ENCODE assay signal across 1 cellular context in the genomic region with DNA sequence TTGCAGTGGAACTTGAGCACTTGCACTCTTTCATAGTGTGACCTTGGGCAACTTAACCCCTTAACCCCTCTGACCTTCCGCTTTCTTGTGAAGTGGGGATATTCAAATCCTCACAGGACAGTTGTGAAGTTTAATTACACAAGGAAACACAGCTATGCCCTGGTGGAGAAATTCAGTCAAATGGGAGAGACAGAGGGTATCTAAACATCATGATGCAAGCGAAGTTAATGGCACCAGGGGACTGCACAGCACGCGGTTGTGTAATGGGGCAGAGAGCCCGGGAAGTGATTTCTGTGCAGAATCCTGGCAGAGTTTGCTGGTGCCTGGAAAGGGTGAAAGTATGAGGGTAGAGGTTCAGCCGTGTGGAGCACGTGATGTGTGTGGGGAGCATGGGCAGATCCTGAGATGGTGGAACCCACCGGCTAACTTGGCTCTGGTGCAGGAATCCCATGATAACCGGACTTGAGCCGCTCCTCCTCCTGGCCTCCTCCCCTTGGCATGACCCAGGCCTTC.
TF ChIP-seq lines count a peak whose summit lies in the region.

No MANE protein-coding gene starts in this region.

TF ChIP-seq in HepG2, 621 proteins besides CTCF, POLR2A, EP300 and RAD21 (continues in another document):
- TF ChIP-seq, protein P1, sequence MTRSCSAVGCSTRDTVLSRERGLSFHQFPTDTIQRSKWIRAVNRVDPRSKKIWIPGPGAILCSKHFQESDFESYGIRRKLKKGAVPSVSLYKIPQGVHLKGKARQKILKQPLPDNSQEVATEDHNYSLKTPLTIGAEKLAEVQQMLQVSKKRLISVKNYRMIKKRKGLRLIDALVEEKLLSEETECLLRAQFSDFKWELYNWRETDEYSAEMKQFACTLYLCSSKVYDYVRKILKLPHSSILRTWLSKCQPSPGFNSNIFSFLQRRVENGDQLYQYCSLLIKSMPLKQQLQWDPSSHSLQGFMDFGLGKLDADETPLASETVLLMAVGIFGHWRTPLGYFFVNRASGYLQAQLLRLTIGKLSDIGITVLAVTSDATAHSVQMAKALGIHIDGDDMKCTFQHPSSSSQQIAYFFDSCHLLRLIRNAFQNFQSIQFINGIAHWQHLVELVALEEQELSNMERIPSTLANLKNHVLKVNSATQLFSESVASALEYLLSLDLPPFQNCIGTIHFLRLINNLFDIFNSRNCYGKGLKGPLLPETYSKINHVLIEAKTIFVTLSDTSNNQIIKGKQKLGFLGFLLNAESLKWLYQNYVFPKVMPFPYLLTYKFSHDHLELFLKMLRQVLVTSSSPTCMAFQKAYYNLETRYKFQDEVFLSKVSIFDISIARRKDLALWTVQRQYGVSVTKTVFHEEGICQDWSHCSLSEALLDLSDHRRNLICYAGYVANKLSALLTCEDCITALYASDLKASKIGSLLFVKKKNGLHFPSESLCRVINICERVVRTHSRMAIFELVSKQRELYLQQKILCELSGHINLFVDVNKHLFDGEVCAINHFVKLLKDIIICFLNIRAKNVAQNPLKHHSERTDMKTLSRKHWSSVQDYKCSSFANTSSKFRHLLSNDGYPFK (CRISPR knock-in tag; IDR thresholded peaks at IDR 0.05; ENCODE audit: borderline replicate concordance): peak; percentile 38; the same call in 1 of the 2 replicates
- TF ChIP-seq, protein P2, sequence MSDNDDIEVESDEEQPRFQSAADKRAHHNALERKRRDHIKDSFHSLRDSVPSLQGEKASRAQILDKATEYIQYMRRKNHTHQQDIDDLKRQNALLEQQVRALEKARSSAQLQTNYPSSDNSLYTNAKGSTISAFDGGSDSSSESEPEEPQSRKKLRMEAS (IDR thresholded peaks at IDR 0.05): peak; percentile 57
- TF ChIP-seq, protein P3, sequence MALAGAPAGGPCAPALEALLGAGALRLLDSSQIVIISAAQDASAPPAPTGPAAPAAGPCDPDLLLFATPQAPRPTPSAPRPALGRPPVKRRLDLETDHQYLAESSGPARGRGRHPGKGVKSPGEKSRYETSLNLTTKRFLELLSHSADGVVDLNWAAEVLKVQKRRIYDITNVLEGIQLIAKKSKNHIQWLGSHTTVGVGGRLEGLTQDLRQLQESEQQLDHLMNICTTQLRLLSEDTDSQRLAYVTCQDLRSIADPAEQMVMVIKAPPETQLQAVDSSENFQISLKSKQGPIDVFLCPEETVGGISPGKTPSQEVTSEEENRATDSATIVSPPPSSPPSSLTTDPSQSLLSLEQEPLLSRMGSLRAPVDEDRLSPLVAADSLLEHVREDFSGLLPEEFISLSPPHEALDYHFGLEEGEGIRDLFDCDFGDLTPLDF (CRISPR knock-in tag; IDR thresholded peaks at IDR 0.05): no peak
- no peak for TF ChIP-seq SRF (IDR thresholded peaks at IDR 0.05; ENCODE audit: low read depth, low read length)
- TF ChIP-seq KMT2B (CRISPR knock-in tag; IDR thresholded peaks at IDR 0.05): 0 out of 2 replicates have a peak, but pooled peaks have one; percentile 11
- TF ChIP-seq, protein P4, sequence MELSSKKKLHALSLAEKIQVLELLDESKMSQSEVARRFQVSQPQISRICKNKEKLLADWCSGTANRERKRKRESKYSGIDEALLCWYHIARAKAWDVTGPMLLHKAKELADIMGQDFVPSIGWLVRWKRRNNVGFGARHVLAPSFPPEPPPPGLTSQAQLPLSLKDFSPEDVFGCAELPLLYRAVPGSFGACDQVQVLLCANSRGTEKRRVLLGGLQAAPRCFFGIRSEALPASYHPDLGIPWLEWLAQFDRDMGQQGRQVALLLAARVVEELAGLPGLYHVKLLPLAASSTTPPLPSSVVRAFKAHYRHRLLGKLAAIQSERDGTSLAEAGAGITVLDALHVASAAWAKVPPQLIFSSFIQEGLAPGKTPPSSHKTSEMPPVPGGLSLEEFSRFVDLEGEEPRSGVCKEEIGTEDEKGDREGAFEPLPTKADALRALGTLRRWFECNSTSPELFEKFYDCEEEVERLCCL (CRISPR knock-in tag; IDR thresholded peaks at IDR 0.05; ENCODE audit: borderline replicate concordance): no peak
- TF ChIP-seq, protein P5, sequence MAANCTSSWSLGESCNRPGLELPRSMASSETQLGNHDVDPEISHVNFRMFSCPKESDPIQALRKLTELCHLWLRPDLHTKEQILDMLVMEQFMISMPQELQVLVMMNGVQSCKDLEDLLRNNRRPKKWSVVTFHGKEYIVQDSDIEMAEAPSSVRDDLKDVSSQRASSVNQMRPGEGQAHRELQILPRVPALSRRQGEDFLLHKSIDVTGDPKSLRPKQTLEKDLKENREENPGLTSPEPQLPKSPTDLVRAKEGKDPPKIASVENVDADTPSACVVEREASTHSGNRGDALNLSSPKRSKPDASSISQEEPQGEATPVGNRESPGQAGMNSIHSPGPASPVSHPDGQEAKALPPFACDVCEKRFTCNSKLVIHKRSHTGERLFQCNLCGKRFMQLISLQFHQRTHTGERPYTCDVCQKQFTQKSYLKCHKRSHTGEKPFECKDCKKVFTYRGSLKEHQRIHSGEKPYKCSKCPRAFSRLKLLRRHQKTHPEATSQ (CRISPR knock-in tag; IDR thresholded peaks at IDR 0.05; ENCODE audit: borderline replicate concordance): no peak
- TF ChIP-seq, protein P6, sequence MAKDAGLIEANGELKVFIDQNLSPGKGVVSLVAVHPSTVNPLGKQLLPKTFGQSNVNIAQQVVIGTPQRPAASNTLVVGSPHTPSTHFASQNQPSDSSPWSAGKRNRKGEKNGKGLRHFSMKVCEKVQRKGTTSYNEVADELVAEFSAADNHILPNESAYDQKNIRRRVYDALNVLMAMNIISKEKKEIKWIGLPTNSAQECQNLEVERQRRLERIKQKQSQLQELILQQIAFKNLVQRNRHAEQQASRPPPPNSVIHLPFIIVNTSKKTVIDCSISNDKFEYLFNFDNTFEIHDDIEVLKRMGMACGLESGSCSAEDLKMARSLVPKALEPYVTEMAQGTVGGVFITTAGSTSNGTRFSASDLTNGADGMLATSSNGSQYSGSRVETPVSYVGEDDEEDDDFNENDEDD (CRISPR knock-in tag; IDR thresholded peaks at IDR 0.05; ENCODE audit: borderline replicate concordance): peak; percentile 29; the same call in 1 of the 2 replicates
- TF ChIP-seq, protein P7, sequence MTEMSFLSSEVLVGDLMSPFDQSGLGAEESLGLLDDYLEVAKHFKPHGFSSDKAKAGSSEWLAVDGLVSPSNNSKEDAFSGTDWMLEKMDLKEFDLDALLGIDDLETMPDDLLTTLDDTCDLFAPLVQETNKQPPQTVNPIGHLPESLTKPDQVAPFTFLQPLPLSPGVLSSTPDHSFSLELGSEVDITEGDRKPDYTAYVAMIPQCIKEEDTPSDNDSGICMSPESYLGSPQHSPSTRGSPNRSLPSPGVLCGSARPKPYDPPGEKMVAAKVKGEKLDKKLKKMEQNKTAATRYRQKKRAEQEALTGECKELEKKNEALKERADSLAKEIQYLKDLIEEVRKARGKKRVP (CRISPR knock-in tag; IDR thresholded peaks at IDR 0.05): peak in 1 of 2 experiments; percentile 91; a peak in 2 of 4 replicates
- TF ChIP-seq, protein P8, sequence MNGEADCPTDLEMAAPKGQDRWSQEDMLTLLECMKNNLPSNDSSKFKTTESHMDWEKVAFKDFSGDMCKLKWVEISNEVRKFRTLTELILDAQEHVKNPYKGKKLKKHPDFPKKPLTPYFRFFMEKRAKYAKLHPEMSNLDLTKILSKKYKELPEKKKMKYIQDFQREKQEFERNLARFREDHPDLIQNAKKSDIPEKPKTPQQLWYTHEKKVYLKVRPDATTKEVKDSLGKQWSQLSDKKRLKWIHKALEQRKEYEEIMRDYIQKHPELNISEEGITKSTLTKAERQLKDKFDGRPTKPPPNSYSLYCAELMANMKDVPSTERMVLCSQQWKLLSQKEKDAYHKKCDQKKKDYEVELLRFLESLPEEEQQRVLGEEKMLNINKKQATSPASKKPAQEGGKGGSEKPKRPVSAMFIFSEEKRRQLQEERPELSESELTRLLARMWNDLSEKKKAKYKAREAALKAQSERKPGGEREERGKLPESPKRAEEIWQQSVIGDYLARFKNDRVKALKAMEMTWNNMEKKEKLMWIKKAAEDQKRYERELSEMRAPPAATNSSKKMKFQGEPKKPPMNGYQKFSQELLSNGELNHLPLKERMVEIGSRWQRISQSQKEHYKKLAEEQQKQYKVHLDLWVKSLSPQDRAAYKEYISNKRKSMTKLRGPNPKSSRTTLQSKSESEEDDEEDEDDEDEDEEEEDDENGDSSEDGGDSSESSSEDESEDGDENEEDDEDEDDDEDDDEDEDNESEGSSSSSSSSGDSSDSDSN (CRISPR knock-in tag; IDR thresholded peaks at IDR 0.05): peak; percentile 16; the same call in 1 of the 2 replicates
- TF ChIP-seq, protein P9, sequence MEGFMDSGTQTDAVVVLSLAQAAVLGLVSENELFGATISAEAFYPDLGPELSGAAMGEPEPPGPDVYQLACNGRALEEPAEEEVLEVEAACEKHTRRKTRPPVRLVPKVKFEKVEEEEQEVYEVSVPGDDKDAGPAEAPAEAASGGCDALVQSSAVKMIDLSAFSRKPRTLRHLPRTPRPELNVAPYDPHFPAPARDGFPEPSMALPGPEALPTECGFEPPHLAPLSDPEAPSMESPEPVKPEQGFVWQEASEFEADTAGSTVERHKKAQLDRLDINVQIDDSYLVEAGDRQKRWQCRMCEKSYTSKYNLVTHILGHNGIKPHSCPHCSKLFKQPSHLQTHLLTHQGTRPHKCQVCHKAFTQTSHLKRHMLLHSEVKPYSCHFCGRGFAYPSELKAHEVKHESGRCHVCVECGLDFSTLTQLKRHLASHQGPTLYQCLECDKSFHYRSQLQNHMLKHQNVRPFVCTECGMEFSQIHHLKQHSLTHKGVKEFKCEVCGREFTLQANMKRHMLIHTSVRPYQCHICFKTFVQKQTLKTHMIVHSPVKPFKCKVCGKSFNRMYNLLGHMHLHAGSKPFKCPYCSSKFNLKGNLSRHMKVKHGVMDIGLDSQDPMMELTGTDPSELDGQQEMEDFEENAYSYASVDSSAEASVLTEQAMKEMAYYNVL (CRISPR knock-in tag; IDR thresholded peaks at IDR 0.05; ENCODE audit: borderline replicate concordance): 0 out of 2 replicates have a peak, but pooled peaks have one; percentile 8
- peak; percentile 21; the same call in 1 of the 2 replicates for TF ChIP-seq THAP11 (CRISPR knock-in tag; IDR thresholded peaks at IDR 0.05)
- TF ChIP-seq SALL1 (CRISPR knock-in tag; IDR thresholded peaks at IDR 0.05): peak; percentile 33; the same call in 1 of the 2 replicates
- peak; percentile 42; the same call in 1 of the 2 replicates for TF ChIP-seq NR2F2 (IDR thresholded peaks at IDR 0.05; ENCODE audit: borderline replicate concordance, low read depth)
- TF ChIP-seq EHMT2 (IDR thresholded peaks at IDR 0.05; ENCODE audit: borderline replicate concordance, low read depth, low read length): peak; percentile 68; the same call in 1 of the 2 replicates
- no peak for TF ChIP-seq RCOR2 (CRISPR knock-in tag; IDR thresholded peaks at IDR 0.05)
- TF ChIP-seq CEBPB (IDR thresholded peaks at IDR 0.05; ENCODE audit: borderline replicate concordance, low read depth, low read length): peak; percentile 83
- TF ChIP-seq REPIN1 (CRISPR knock-in tag; IDR thresholded peaks at IDR 0.05; ENCODE audit: borderline replicate concordance, low read depth): no peak
- TF ChIP-seq SOX13 (IDR thresholded peaks at IDR 0.05): no peak
- peak in 1 of 2 experiments; percentile 4; a peak in 1 of 4 replicates for TF ChIP-seq SOX13 (CRISPR knock-in tag; conservative IDR thresholded peaks at IDR 0.05 in 1 of 2, IDR thresholded peaks at IDR 0.05 in 1 of 2)
- peak; percentile 19; the same call in 1 of the 2 replicates for TF ChIP-seq FOXA3 (CRISPR knock-in tag; IDR thresholded peaks at IDR 0.05)
- TF ChIP-seq SAFB2 (CRISPR knock-in tag; IDR thresholded peaks at IDR 0.05; ENCODE audit: borderline replicate concordance, low read depth): no peak
- TF ChIP-seq HOXA3 (CRISPR knock-in tag; IDR thresholded peaks at IDR 0.05): peak; percentile 32; the same call in 1 of the 2 replicates
- TF ChIP-seq, protein P10, sequence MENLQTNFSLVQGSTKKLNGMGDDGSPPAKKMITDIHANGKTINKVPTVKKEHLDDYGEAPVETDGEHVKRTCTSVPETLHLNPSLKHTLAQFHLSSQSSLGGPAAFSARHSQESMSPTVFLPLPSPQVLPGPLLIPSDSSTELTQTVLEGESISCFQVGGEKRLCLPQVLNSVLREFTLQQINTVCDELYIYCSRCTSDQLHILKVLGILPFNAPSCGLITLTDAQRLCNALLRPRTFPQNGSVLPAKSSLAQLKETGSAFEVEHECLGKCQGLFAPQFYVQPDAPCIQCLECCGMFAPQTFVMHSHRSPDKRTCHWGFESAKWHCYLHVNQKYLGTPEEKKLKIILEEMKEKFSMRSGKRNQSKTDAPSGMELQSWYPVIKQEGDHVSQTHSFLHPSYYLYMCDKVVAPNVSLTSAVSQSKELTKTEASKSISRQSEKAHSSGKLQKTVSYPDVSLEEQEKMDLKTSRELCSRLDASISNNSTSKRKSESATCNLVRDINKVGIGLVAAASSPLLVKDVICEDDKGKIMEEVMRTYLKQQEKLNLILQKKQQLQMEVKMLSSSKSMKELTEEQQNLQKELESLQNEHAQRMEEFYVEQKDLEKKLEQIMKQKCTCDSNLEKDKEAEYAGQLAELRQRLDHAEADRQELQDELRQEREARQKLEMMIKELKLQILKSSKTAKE (CRISPR knock-in tag; IDR thresholded peaks at IDR 0.05; ENCODE audit: borderline replicate concordance): no peak
- TF ChIP-seq CEBPG (CRISPR knock-in tag; IDR thresholded peaks at IDR 0.05): peak; percentile 79
- no peak for TF ChIP-seq RFX3 (CRISPR knock-in tag; IDR thresholded peaks at IDR 0.05)
- peak; percentile 41; the same call in 1 of the 2 replicates for TF ChIP-seq HDAC1 (CRISPR knock-in tag; IDR thresholded peaks at IDR 0.05)
- no peak for TF ChIP-seq SYNCRIP (IDR thresholded peaks at IDR 0.05; ENCODE audit: insufficient read depth, low read depth, low read length)
- TF ChIP-seq MYC (CRISPR knock-in tag; IDR thresholded peaks at IDR 0.05; ENCODE audit: borderline replicate concordance): 0 out of 2 replicates have a peak, but pooled peaks have one; percentile 26
- TF ChIP-seq, protein P11, sequence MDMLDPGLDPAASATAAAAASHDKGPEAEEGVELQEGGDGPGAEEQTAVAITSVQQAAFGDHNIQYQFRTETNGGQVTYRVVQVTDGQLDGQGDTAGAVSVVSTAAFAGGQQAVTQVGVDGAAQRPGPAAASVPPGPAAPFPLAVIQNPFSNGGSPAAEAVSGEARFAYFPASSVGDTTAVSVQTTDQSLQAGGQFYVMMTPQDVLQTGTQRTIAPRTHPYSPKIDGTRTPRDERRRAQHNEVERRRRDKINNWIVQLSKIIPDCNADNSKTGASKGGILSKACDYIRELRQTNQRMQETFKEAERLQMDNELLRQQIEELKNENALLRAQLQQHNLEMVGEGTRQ (IDR thresholded peaks at IDR 0.05; ENCODE audit: low read depth, low read length): peak; percentile 19; the same call in 1 of the 2 replicates
- TF ChIP-seq, protein P11 (CRISPR knock-in tag; IDR thresholded peaks at IDR 0.05; ENCODE audit: borderline replicate concordance): no peak
- 0 out of 2 replicates have a peak, but pooled peaks have one; percentile 27 for TF ChIP-seq ZNF746 (CRISPR knock-in tag; IDR thresholded peaks at IDR 0.05)
- TF ChIP-seq SNAPC2 (CRISPR knock-in tag; IDR thresholded peaks at IDR 0.05): no peak
- 0 out of 2 replicates have a peak, but pooled peaks have one; percentile 6 for TF ChIP-seq SP5 (CRISPR knock-in tag; IDR thresholded peaks at IDR 0.05; ENCODE audit: borderline replicate concordance, low read depth)
- TF ChIP-seq GABPB1 (CRISPR knock-in tag; IDR thresholded peaks at IDR 0.05): no peak; the same call in 1 of the 2 replicates
- TF ChIP-seq NR2C2 (CRISPR knock-in tag; IDR thresholded peaks at IDR 0.05; ENCODE audit: borderline replicate concordance): peak; percentile 44; the same call in 1 of the 2 replicates
- TF ChIP-seq ZNF772 (CRISPR knock-in tag; IDR thresholded peaks at IDR 0.05): 0 out of 2 replicates have a peak, but pooled peaks have one; percentile 23
